In genomic region chr6:43274916-43275597, GRCh38 we compare ENCODE assay signal across 8 cellular contexts. TPM values are rescaled to one million over a fixed set of nuclear protein-coding genes. Genes with fewer than 3 reads are reported as not detected.
DNase-seq lines count a peak whose midpoint lies in the region; ATAC-seq, FAIRE-seq and TF ChIP-seq lines count a peak whose summit lies in the region.

No MANE protein-coding gene starts in this region.

- no peaks in the 10 kb centered on the region for H4K20me1 ChIP-seq in DOHH2 (ENCODE audit: control insufficient read depth, insufficient read depth, low read depth, low read length)
- H4K20me1 ChIP-seq in PC-3 (ENCODE audit: low read length), result no peaks in the 10 kb centered on the region

- intact Hi-C loops in pancreas (cut with DNase I), result no loop called here
- intact Hi-C loops in PC-3 (cut with micrococcal nuclease), result no loop called here

- DNase-seq in effector CD8-positive, alpha-beta T cell (lab: John Stamatoyannopoulos, UW), result peak; percentile 9
- peak in 3 of 6 donors; percentile 49 to 86 (median 72) for DNase-seq in pancreas
- DNase-seq in PC-3, result no peak
- no peak for DNase-seq in UCSD-AML1 (lab: John Stamatoyannopoulos, UW; ENCODE audit: unreplicated experiment)

- H3K4me3 ChIP-seq in DOHH2 (ENCODE audit: low read length), result peak overlapping the region; percentile 67
- peak overlapping the region; percentile 24; the same call in 1 of the 2 replicates for H3K4me3 ChIP-seq in WI38 (ENCODE audit: low read depth, low read length)
- H3K4me3 ChIP-seq in pancreas, result peak overlapping the region; percentile 10 to 46 (median 28)
- H3K4me3 ChIP-seq in PC-3 (ENCODE audit: low read length), result no peak overlapping the region

- CTCF ChIA-PET in PC-3 (lab: Charles Lee), result no interaction called here

- POLR2A ChIA-PET in PC-3 (lab: Charles Lee; ENCODE audit: unreplicated experiment), result no interaction called here

- no peak for FAIRE-seq in pancreas (lab: Jason Lieb, UNC)

- H3K36me3 ChIP-seq in DOHH2 (ENCODE audit: control insufficient read depth, low read length) (no peaks in the 10 kb centered on the region), pancreas (no peaks in the 10 kb centered on the region), PC-3 (ENCODE audit: low read depth, low read length) (no peaks in the 10 kb centered on the region)

- peaks cover 25% of the 10 kb centered on the region for H3F3A ChIP-seq in DOHH2 (ENCODE audit: control insufficient read depth, insufficient read depth)
- H3F3A ChIP-seq in PC-3 (ENCODE audit: low read length, unreplicated experiment), result no peaks in the 10 kb centered on the region

- H3K9me3 ChIP-seq in DOHH2 (ENCODE audit: control insufficient read depth, insufficient read depth, low read length) (no peaks in the 10 kb centered on the region), pancreas (no peaks in the 10 kb centered on the region), PC-3 (ENCODE audit: low read length) (no peaks in the 10 kb centered on the region)

- BruUV-seq in PC-3 (replicated peaks; lab: Mats Ljungman, UMichigan), result no TSS peak

- WGBS in pancreas, 2 donors, result 8 to 9% methylated on average over 64 to 65 of the region's 65 CpGs

- ATAC-seq in pancreas (peak; percentile 55 to 82 (median 66)), GM19035 (IDR thresholded peaks at IDR 0.05; ENCODE audit: unreplicated experiment) (no peak), GM18520 (IDR thresholded peaks at IDR 0.05; ENCODE audit: unreplicated experiment) (no peak), PC-3 (no peak)

- no peak for TF ChIP-seq CTCF in DOHH2 (IDR thresholded peaks at IDR 0.05; ENCODE audit: low read depth, low read length, poor library complexity, severe bottlenecking)
- no peak for TF ChIP-seq CTCF in WI38 (IDR thresholded peaks at IDR 0.05; ENCODE audit: low read depth, low read length)
- TF ChIP-seq CTCF in pancreas (IDR thresholded peaks at IDR 0.05), result no peak
- no peak for TF ChIP-seq CTCF in PC-3 (conservative IDR thresholded peaks at IDR 0.05; ENCODE audit: low read depth, low read length)

- H3K27me3 ChIP-seq in DOHH2 (ENCODE audit: control insufficient read depth, low read length) (no peaks in the 10 kb centered on the region), pancreas (no peaks in the 10 kb centered on the region), PC-3 (ENCODE audit: low read length) (peaks cover 17% of the 10 kb centered on the region)

- H3K9me2 ChIP-seq in DOHH2 (replicated peaks; ENCODE audit: control insufficient read depth, low read length) (no peaks in the 10 kb centered on the region), PC-3 (replicated peaks; ENCODE audit: low read length) (no peaks in the 10 kb centered on the region)

- peak overlapping the region; percentile 78 for H3K4me2 ChIP-seq in DOHH2 (ENCODE audit: low read length)
- no peak overlapping the region for H3K4me2 ChIP-seq in PC-3 (ENCODE audit: low read length)

- H3K79me2 ChIP-seq in DOHH2 (ENCODE audit: control insufficient read depth, low read length) (no peaks in the 10 kb centered on the region), PC-3 (ENCODE audit: low read length) (no peaks in the 10 kb centered on the region)

- H2AFZ ChIP-seq in PC-3 (ENCODE audit: low read length), result no peak overlapping the region

- H3K27ac ChIP-seq in DOHH2 (ENCODE audit: low read depth, low read length), result 0 out of 2 replicates have a peak overlapping the region, but pooled peaks have one; percentile 28
- H3K27ac ChIP-seq in pancreas, result no peak overlapping the region
- no peak overlapping the region for H3K27ac ChIP-seq in PC-3 (ENCODE audit: low read length)

- H3K4me1 ChIP-seq in DOHH2 (ENCODE audit: control insufficient read depth, low read length), result peaks cover 66% of the 10 kb centered on the region
- H3K4me1 ChIP-seq in pancreas, result no peaks in the 10 kb centered on the region
- H3K4me1 ChIP-seq in PC-3 (ENCODE audit: insufficient read depth, low read length), result peaks cover 7% of the 10 kb centered on the region; the same call in 1 of the 2 replicates

- H3K9ac ChIP-seq in PC-3 (ENCODE audit: low read length), result no peak overlapping the region

RNA-seq across cellular contexts. Expression of gene SLC22A7, which starts 23.0 kb away (rescaled TPM):
- total RNA-seq in pancreas, result under 1 TPM in 1 of 6 donors, not detected in 5; 0.16 TPM
- polyA plus RNA-seq in pancreas, result not detected
- total RNA-seq in PC-3 (2014; rRNA removed), result not detected in 2 replicates

RNA-seq across cellular contexts. Expression of gene TTBK1, which starts 31.8 kb away (rescaled TPM):
- total RNA-seq in pancreas (under 1 TPM; 0.08 to 0.19 (median 0.14) TPM), PC-3 (2014; rRNA removed) (not detected in 2 replicates)
- polyA plus RNA-seq in pancreas, result under 1 TPM; 0.45 to 0.57 TPM

RNA-seq across cellular contexts. Expression of gene CRIP3, which starts 33.6 kb away (rescaled TPM):
- total RNA-seq in pancreas, result 1 to 10 TPM in 2 of 6 donors, under 1 TPM in 4; 0.46 to 4.6 (median 0.82) TPM
- 1 to 10 TPM; 4.5 to 9.7 TPM for polyA plus RNA-seq in pancreas
- total RNA-seq in PC-3 (2014; rRNA removed), result 0.29 TPM in 2 replicates

RNA-seq across cellular contexts. Expression of gene DNPH1, which starts 45.8 kb away (rescaled TPM):
- 10 to 100 TPM; 19.9 to 45.1 (median 38.4) TPM for total RNA-seq in pancreas
- polyA plus RNA-seq in pancreas, result 10 to 100 TPM; 56.0 to 73.3 TPM
- 128 and 176 TPM in 2 replicates for total RNA-seq in PC-3 (2014; rRNA removed)

Comparison
In these comparisons a context has a peak if more than half of its experiments do, and no peak if none do; other contexts are left out.
1. ATAC-seq: peak in pancreas (4 of 4); none in GM19035 (single experiment), GM18520 (single experiment) and PC-3 (single experiment).